Comparison of ENCODE assay signal across 17 cellular contexts in genomic region chr20:44222969-44223368, GRCh38. TPM values are rescaled to one million over a fixed set of nuclear protein-coding genes. Genes with fewer than 3 reads are reported as not detected.
DNase-seq lines count a peak whose midpoint lies in the region; ATAC-seq and TF ChIP-seq lines count a peak whose summit lies in the region.
"Had no signal": no experiment of that assay in that cellular context is flagged by ENCODE, and none has a peak within 500 bp of the region (broad histone marks: within the 10 kb centered on the region; RNA-seq: fewer than 3 reads in every experiment).

No MANE protein-coding gene starts in this region.

- peak; percentile 20 for ATAC-seq in mucosa of descending colon
- ATAC-seq: pancreas had no signal

- intact Hi-C loops in mucosa of descending colon (cut with DNase I, micrococcal nuclease): no loop called here

- H3K27ac ChIP-seq in HEK293 (ENCODE audit: extremely low read depth, low read depth, low read length): no peak overlapping the region
- H3K27ac ChIP-seq: 22Rv1, pancreas, RWPE1 had no signal

- POLR2A ChIA-PET in HEK293 (lab: Yijun Ruan, JAX): no interaction called here

- H3K9me3 ChIP-seq in HEK293 (ENCODE audit: control insufficient read depth, insufficient read depth, low read depth, low read length) (no peaks in the 10 kb centered on the region), mucosa of descending colon (no peaks in the 10 kb centered on the region)
- H3K9me3 ChIP-seq: pancreas had no signal

- no peaks in the 10 kb centered on the region for H3K4me1 ChIP-seq in HEK293 (ENCODE audit: control insufficient read depth, insufficient read depth, low read length)
- peaks cover 8% of the 10 kb centered on the region for H3K4me1 ChIP-seq in mucosa of descending colon (ENCODE audit: low read depth)
- H3K4me1 ChIP-seq: pancreas had no signal

- no peaks in the 10 kb centered on the region for H3K36me3 ChIP-seq in HEK293 (ENCODE audit: control insufficient read depth in 2 of 2, insufficient read depth in 1 of 2, low read length in 2 of 2)
- H3K36me3 ChIP-seq in mucosa of descending colon (ENCODE audit: low read depth): no peaks in the 10 kb centered on the region
- H3K36me3 ChIP-seq: pancreas had no signal

- H3K4me3 ChIP-seq in HEK293 (ENCODE audit: low read depth, low read length) (no peak overlapping the region), choroid plexus epithelial cell (ENCODE audit: low read depth, low read length) (no peak overlapping the region), mucosa of descending colon (no peak overlapping the region)
- H3K4me3 ChIP-seq: pancreas had no signal

- peak; percentile 45 for DNase-seq in DMS 273 (lab: John Stamatoyannopoulos, UW; ENCODE audit: unreplicated experiment)
- no peak for DNase-seq in DMS 273 treated with DMSO at 0.1 percent for 48 hours (lab: John Stamatoyannopoulos, UW)
- no peak for DNase-seq in choroid plexus epithelial cell (ENCODE audit: low read depth)
- DNase-seq in mucosa of descending colon: peak in 1 of 3 donors; percentile 45
- no peak for DNase-seq in hepatic stellate cell (ENCODE audit: low spot score)
- no peak for DNase-seq in stimulated activated CD4-positive, alpha-beta T cell treated with anti-CD3 and anti-CD28 coated beads, Interleukin-12 subunit alpha, Interleukin-12 subunit beta, amount 100 ng/mL, for 4 hours
- DNase-seq in GM20000 (ENCODE audit: low spot score): no peak
- DNase-seq: activated CD4-positive, alpha-beta T cell treated with anti-CD3 and anti-CD28 coated beads for 4 hours; activated T-cell treated with anti-CD3 and anti-CD28 coated beads, Interleukin-2, amount 50 U/mL, for 1 hour; central memory CD4-positive, alpha-beta T cell; NCI-H187; pancreas had no signal

- TF ChIP-seq CTCF in HEK293 (tag by site-specific recombination; IDR thresholded peaks at IDR 0.05) (no peak), choroid plexus epithelial cell (conservative IDR thresholded peaks at IDR 0.05; ENCODE audit: low read depth, low read length) (peak; percentile 12), mucosa of descending colon (IDR thresholded peaks at IDR 0.05) (no peak), GM20000 (IDR thresholded peaks at IDR 0.05; ENCODE audit: extremely low read depth, missing control alignments) (no peak)

- CTCF ChIA-PET in HEK293 (lab: Yijun Ruan, JAX): interaction anchor here (0.8 to 2.0 kb wide), 7 partner anchors 9 to 239 kb away, joined by 3 to 7 read pairs (median 4); no protein-coding TSS in a partner anchor

TF ChIP-seq in HEK293, 187 proteins besides CTCF, POLR2A, EP300 and RAD21 (continues in another document):
- TF ChIP-seq PRDM2 (tag by site-specific recombination; IDR thresholded peaks at IDR 0.05; ENCODE audit: borderline replicate concordance) (no peak), ZIC2 (tag by site-specific recombination; IDR thresholded peaks at IDR 0.05) (0 out of 2 replicates have a peak, but pooled peaks have one; percentile 18), PBX3 (CRISPR knock-in tag; IDR thresholded peaks at IDR 0.05) (no peak), ZFP41 (tag by site-specific recombination; IDR thresholded peaks at IDR 0.05; ENCODE audit: borderline replicate concordance) (no peak), GLIS1 (tag by site-specific recombination; IDR thresholded peaks at IDR 0.05) (0 out of 2 replicates have a peak, but pooled peaks have one; percentile 8), ZNF610 (tag by site-specific recombination; IDR thresholded peaks at IDR 0.05; ENCODE audit: borderline replicate concordance) (no peak), ZNF202 (tag by site-specific recombination; IDR thresholded peaks at IDR 0.05; ENCODE audit: borderline replicate concordance) (no peak), MZF1 (tag by site-specific recombination; IDR thresholded peaks at IDR 0.05; ENCODE audit: borderline replicate concordance) (no peak), ZSCAN30 (tag by site-specific recombination; IDR thresholded peaks at IDR 0.05) (no peak), ZNF37A (tag by site-specific recombination; IDR thresholded peaks at IDR 0.05) (no peak), ZNF24 (tag by site-specific recombination; IDR thresholded peaks at IDR 0.05) (no peak)
- TF ChIP-seq, protein P1, sequence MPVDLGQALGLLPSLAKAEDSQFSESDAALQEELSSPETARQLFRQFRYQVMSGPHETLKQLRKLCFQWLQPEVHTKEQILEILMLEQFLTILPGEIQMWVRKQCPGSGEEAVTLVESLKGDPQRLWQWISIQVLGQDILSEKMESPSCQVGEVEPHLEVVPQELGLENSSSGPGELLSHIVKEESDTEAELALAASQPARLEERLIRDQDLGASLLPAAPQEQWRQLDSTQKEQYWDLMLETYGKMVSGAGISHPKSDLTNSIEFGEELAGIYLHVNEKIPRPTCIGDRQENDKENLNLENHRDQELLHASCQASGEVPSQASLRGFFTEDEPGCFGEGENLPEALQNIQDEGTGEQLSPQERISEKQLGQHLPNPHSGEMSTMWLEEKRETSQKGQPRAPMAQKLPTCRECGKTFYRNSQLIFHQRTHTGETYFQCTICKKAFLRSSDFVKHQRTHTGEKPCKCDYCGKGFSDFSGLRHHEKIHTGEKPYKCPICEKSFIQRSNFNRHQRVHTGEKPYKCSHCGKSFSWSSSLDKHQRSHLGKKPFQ (tag by site-specific recombination; IDR thresholded peaks at IDR 0.05): 0 out of 2 replicates have a peak, but pooled peaks have one; percentile 17
- TF ChIP-seq, protein P2, sequence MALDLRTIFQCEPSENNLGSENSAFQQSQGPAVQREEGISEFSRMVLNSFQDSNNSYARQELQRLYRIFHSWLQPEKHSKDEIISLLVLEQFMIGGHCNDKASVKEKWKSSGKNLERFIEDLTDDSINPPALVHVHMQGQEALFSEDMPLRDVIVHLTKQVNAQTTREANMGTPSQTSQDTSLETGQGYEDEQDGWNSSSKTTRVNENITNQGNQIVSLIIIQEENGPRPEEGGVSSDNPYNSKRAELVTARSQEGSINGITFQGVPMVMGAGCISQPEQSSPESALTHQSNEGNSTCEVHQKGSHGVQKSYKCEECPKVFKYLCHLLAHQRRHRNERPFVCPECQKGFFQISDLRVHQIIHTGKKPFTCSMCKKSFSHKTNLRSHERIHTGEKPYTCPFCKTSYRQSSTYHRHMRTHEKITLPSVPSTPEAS (tag by site-specific recombination; IDR thresholded peaks at IDR 0.05): peak; percentile 39; the same call in 1 of the 2 replicates

RNA-seq across cellular contexts. Expression of gene OSER1, which starts 12.4 kb away (rescaled TPM):
- total RNA-seq in mucosa of descending colon: 10 to 100 TPM; 32.1 to 40.1 (median 32.5) TPM

RNA-seq across cellular contexts. Expression of gene GDAP1L1, which starts 24.1 kb away (rescaled TPM):
- total RNA-seq in mucosa of descending colon: under 1 TPM in 1 of 3 donors, not detected in 2; 0.25 TPM
- total RNA-seq: mononuclear cell; T-helper 2 cell treated with Interferon-gamma antibody and Interleukin-4, amounts not matched to agents 100 ng/mL and 5 ng/mL, for 36 hours had no signal

RNA-seq across cellular contexts. Expression of gene JPH2, which starts 36.0 kb away (rescaled TPM):
- total RNA-seq in mucosa of descending colon: 10 to 100 TPM in 1 of 3 donors, 1 to 10 TPM in 2; 2.3 to 87.3 (median 8.3) TPM
- total RNA-seq: mononuclear cell; T-helper 2 cell treated with Interferon-gamma antibody and Interleukin-4, amounts not matched to agents 100 ng/mL and 5 ng/mL, for 36 hours had no signal
